ENCODE assay signal across 20 cellular contexts in the genomic region with DNA sequence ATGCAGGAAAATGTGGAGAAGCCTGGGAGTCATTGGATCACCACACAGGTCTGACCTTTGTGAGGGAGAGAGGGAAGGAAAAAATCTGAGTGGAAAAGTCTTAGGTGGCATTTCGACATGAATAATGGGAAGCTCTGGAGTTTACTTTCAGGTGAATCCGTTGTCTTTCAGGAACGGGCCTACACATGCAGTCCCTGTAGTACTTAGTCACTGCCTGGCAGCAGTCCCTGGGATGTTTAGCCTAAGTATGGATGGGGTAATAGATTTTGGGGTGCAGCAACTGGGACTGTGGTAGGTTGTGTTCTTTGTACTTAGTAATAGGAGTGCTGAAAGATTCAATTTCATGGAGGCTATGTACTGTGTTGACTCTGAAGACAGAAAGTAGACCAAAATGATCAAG.
DNase-seq lines count a peak whose midpoint lies in the region; ATAC-seq and TF ChIP-seq lines count a peak whose summit lies in the region.
"Had no signal": no experiment of that assay in that cellular context is flagged by ENCODE, and none has a peak within 500 bp of the region (broad histone marks: within the 10 kb centered on the region; RNA-seq: fewer than 3 reads in every experiment).

No MANE protein-coding gene starts in this region.

- H3K4me3 Mint-ChIP-seq in stimulated activated memory B cell treated with anti-CD40 and anti-IgM and Interleukin-4, amounts not matched to agents 10 μg/mL and 1 μg/mL and 100 μg/mL, for 72 hours = no peak overlapping the region
- H3K4me3 Mint-ChIP-seq: B cell; CD8-positive, alpha-beta T cell; HFFc6; IgD-negative memory B cell had no signal

- H3K36me3 Mint-ChIP-seq in stimulated activated memory B cell treated with anti-CD40 and anti-IgM and Interleukin-4, amounts not matched to agents 10 μg/mL and 1 μg/mL and 100 μg/mL, for 72 hours = no peaks in the 10 kb centered on the region
- H3K36me3 Mint-ChIP-seq: CD8-positive, alpha-beta T cell; IgD-negative memory B cell had no signal

- CTCF ChIA-PET in RWPE1 (lab: Yijun Ruan, JAX) = no interaction called here

- no peaks in the 10 kb centered on the region for H3K9me3 Mint-ChIP-seq in stimulated activated memory B cell treated with anti-CD40 and anti-IgM and Interleukin-4, amounts not matched to agents 10 μg/mL and 1 μg/mL and 100 μg/mL, for 72 hours
- H3K9me3 Mint-ChIP-seq: IgD-negative memory B cell had no signal

- H3K27me3 Mint-ChIP-seq in stimulated activated memory B cell treated with anti-CD40 and anti-IgM and Interleukin-4, amounts not matched to agents 10 μg/mL and 1 μg/mL and 100 μg/mL, for 72 hours = no peaks in the 10 kb centered on the region
- H3K27me3 Mint-ChIP-seq: B cell, IgD-negative memory B cell had no signal

- TF ChIP-seq CTCF in RWPE1 (conservative IDR thresholded peaks at IDR 0.05; ENCODE audit: low read depth) = no peak
- no peak for TF ChIP-seq CTCF in epithelial cell of esophagus (IDR thresholded peaks at IDR 0.05; ENCODE audit: insufficient read depth, low read depth, low read length, missing control alignments)

- DNase-seq in AG08395 (ENCODE audit: low spot score) (peak; percentile 2), RWPE1 (ENCODE audit: low spot score) (peak; percentile 3), epithelial cell of esophagus (ENCODE audit: low read depth) (peak; percentile 76), Right ventricle myocardium inferior (ENCODE audit: missing footprints) (no peak), NCI-H2081 (lab: John Stamatoyannopoulos, UW) (no peak)
- DNase-seq: 8988T; Calu3; CD8-positive, alpha-beta T cell; DMS79 treated with DMSO at 0.1 percent for 48 hours; GF-D8; GM23248; H7; HFFc6 had no signal

- H3K27ac Mint-ChIP-seq in stimulated activated memory B cell treated with anti-CD40 and anti-IgM and Interleukin-4, amounts not matched to agents 10 μg/mL and 1 μg/mL and 100 μg/mL, for 72 hours = no peak overlapping the region
- H3K27ac Mint-ChIP-seq: B cell; CD8-positive, alpha-beta T cell; HFFc6; IgD-negative memory B cell had no signal

- H3K4me3 ChIP-seq in epithelial cell of esophagus (ENCODE audit: low read length) = no peak overlapping the region
- H3K4me3 ChIP-seq: BLaER1 treated with 17β-estradiol and CSF1 and Interleukin-3, amounts not matched to agents 10 nM and 100 nM; GM23248 had no signal

- POLR2A ChIA-PET in RWPE1 (lab: Yijun Ruan, JAX; ENCODE audit: low non-redundant PET) = no interaction called here

- H3K4me1 Mint-ChIP-seq in stimulated activated memory B cell treated with anti-CD40 and anti-IgM and Interleukin-4, amounts not matched to agents 10 μg/mL and 1 μg/mL and 100 μg/mL, for 72 hours = no peaks in the 10 kb centered on the region
- H3K4me1 Mint-ChIP-seq: B cell had no signal

- ATAC-seq in stimulated activated memory B cell treated with anti-CD40 and anti-IgM and Interleukin-4, amounts not matched to agents 10 μg/mL and 1 μg/mL and 100 μg/mL, for 72 hours = peak; percentile 22
- ATAC-seq in Right ventricle myocardium inferior = no peak
- ATAC-seq in GM18870 (IDR thresholded peaks at IDR 0.05; ENCODE audit: unreplicated experiment) = no peak
- ATAC-seq: CD8-positive, alpha-beta T cell; HCT116; HepG2 had no signal

- intact Hi-C loops in Right ventricle myocardium inferior (cut with DNase I) = no loop called here

- no peak overlapping the region for H3K27ac ChIP-seq in RWPE1
- H3K27ac ChIP-seq: BLaER1 treated with 17β-estradiol and CSF1 and Interleukin-3, amounts not matched to agents 10 nM and 100 nM; GM23248 had no signal

Comparison
In these comparisons a context has a peak if more than half of its experiments do, and no peak if none do; other contexts are left out.
1. DNase-seq: peak in AG08395 (single experiment), RWPE1 (single experiment) and epithelial cell of esophagus (single experiment); none in Right ventricle myocardium inferior (single experiment) and NCI-H2081 (0 of 2).